ENCODE assay signal across 8 cellular contexts in genomic region chr12:56157201-56158028, GRCh38. TPM values are rescaled to one million over a fixed set of nuclear protein-coding genes. Genes with fewer than 3 reads are reported as not detected.
DNase-seq lines count a peak whose midpoint lies in the region; ATAC-seq and TF ChIP-seq lines count a peak whose summit lies in the region.

No MANE protein-coding gene starts in this region.

- DNase-seq in GDM1 (lab: John Stamatoyannopoulos, UW), result peak; percentile 76
- DNase-seq in MV-4-11 (lab: John Stamatoyannopoulos, UW), result peak; percentile 85
- DNase-seq in SK-MEL-5 (ENCODE audit: low read depth, low spot score), result peak; percentile 50
- peak in 1 of 2 donors; percentile 53 for DNase-seq in activated naive CD4-positive, alpha-beta T cell treated with anti-CD3 and anti-CD28 coated beads, Interleukin-2, amount 50 U/mL, for 72 hours (ENCODE audit: low spot score in 2 of 2)
- peak; percentile 63 for DNase-seq in glutamatergic neuron
- DNase-seq in omental fat pad (ENCODE audit: low spot score), result peak; percentile 47
- DNase-seq in transverse colon, result peak; percentile 81

- H3K9me3 Mint-ChIP-seq in activated naive CD4-positive, alpha-beta T cell treated with anti-CD3 and anti-CD28 coated beads, Interleukin-2, amount 50 U/mL, for 72 hours, result no peaks in the 10 kb centered on the region
- H3K9me3 Mint-ChIP-seq in glutamatergic neuron (ENCODE audit: unreplicated experiment), result peaks cover 24% of the 10 kb centered on the region

- H3K36me3 Mint-ChIP-seq in activated naive CD4-positive, alpha-beta T cell treated with anti-CD3 and anti-CD28 coated beads, Interleukin-2, amount 50 U/mL, for 72 hours, result peaks cover 42 to 65% of the 10 kb centered on the region in 2 donors
- peaks cover 5% of the 10 kb centered on the region for H3K36me3 Mint-ChIP-seq in glutamatergic neuron (ENCODE audit: unreplicated experiment)

- H3K27me3 ChIP-seq in transverse colon, result no peaks in the 10 kb centered on the region

- ATAC-seq in activated naive CD4-positive, alpha-beta T cell treated with anti-CD3 and anti-CD28 coated beads, Interleukin-2, amount 50 U/mL, for 72 hours, result peak; percentile 17 to 59
- peak; percentile 46 for ATAC-seq in omental fat pad (ENCODE audit: low FRiP score)

- TF ChIP-seq CTCF in HEK293 (tag by site-specific recombination; IDR thresholded peaks at IDR 0.05), result peak; percentile 71
- TF ChIP-seq CTCF in glutamatergic neuron (IDR thresholded peaks at IDR 0.05; ENCODE audit: partially characterized antibody, unreplicated experiment), result peak; percentile 53
- TF ChIP-seq CTCF in omental fat pad (IDR thresholded peaks at IDR 0.05), result peak in 1 of 3 donors; percentile 61
- peak; percentile 57 to 88 (median 62) for TF ChIP-seq CTCF in transverse colon (IDR thresholded peaks at IDR 0.05)

- H3K27ac ChIP-seq in HEK293 (ENCODE audit: extremely low read depth, low read depth, low read length), result peak overlapping the region; percentile 84
- peak overlapping the region; percentile 94 to 100 (median 98) for H3K27ac ChIP-seq in transverse colon

- in situ Hi-C loops in SK-MEL-5 (cut with HindIII; ENCODE audit: low pct_unique_long_range_greater_than_20kb, low sequenced_read_pairs) (no loop called here), transverse colon (cut with MboI; ENCODE audit: low pct_ligation_motif_present in 1 of 4, low pct_unique_long_range_greater_than_20kb in 1 of 4, low sequenced_read_pairs in 3 of 4) (no loop called here)

- peak overlapping the region; percentile 88 for H3K4me3 Mint-ChIP-seq in glutamatergic neuron (ENCODE audit: unreplicated experiment)

- peak overlapping the region; percentile 90 for H3K4me3 ChIP-seq in HEK293 (ENCODE audit: low read depth, low read length)
- peak overlapping the region; percentile 19 to 94 (median 80) for H3K4me3 ChIP-seq in transverse colon

- 0 to 2% methylated on average over 9 to 45 of the region's 45 CpGs for WGBS in transverse colon (ENCODE audit: low coverage in 1 of 2), 2 donors

- TF ChIP-seq POLR2A in transverse colon (IDR thresholded peaks at IDR 0.05), result peak; percentile 3

- peaks cover 7 to 54% of the 10 kb centered on the region in 2 experiments for H3K36me3 ChIP-seq in HEK293 (ENCODE audit: control insufficient read depth in 2 of 2, insufficient read depth in 1 of 2, low read length in 2 of 2)
- H3K36me3 ChIP-seq in transverse colon, result peaks cover 0 to 28% (median 10%) of the 10 kb centered on the region in 4 donors

- H3K9me3 ChIP-seq in HEK293 (ENCODE audit: control insufficient read depth, insufficient read depth, low read depth, low read length) (no peaks in the 10 kb centered on the region), transverse colon (no peaks in the 10 kb centered on the region)

- CTCF ChIA-PET in HEK293 (lab: Yijun Ruan, JAX), result interaction anchor here (0.6 to 2.0 kb wide), 3 partner anchors 30 to 310 kb away, joined by 5 to 17 read pairs (median 6); partner anchors contain the start of gene ESYT1

- POLR2A ChIA-PET in HEK293 (lab: Yijun Ruan, JAX), result interaction anchor here (0.5 to 3.8 kb wide), 12 partner anchors 9 to 39 kb away, joined by 3 to 42 read pairs (median 4); partner anchors contain the start of genes ESYT1, SMARCC2 and ZC3H10

- peaks cover 40% of the 10 kb centered on the region for H3K27me3 Mint-ChIP-seq in glutamatergic neuron (ENCODE audit: unreplicated experiment)

- no peak for TF ChIP-seq EP300 in transverse colon (IDR thresholded peaks at IDR 0.05; ENCODE audit: low read depth)

- H3K27ac Mint-ChIP-seq in activated naive CD4-positive, alpha-beta T cell treated with anti-CD3 and anti-CD28 coated beads, Interleukin-2, amount 50 U/mL, for 72 hours, result peak overlapping the region; percentile 95 to 96
- H3K27ac Mint-ChIP-seq in glutamatergic neuron (ENCODE audit: unreplicated experiment), result peak overlapping the region; percentile 98

- H3K4me1 ChIP-seq in HEK293 (ENCODE audit: control insufficient read depth, insufficient read depth, low read length), result peaks cover 3% of the 10 kb centered on the region; the same call in 1 of the 2 replicates
- H3K4me1 ChIP-seq in transverse colon, result peaks cover 15 to 50% (median 43%) of the 10 kb centered on the region in 4 donors

- H3K4me1 Mint-ChIP-seq in glutamatergic neuron (ENCODE audit: low read depth, unreplicated experiment), result peaks cover 24% of the 10 kb centered on the region

- intact Hi-C loops in transverse colon (cut with DNase I; ENCODE audit: low total_unique reads), result loop anchor here (2.0 kb wide), 1 partner anchor 31 kb away; no protein-coding TSS in a partner anchor

TF ChIP-seq in HEK293, 187 proteins besides CTCF, POLR2A, EP300 and RAD21 (continues in another document):
- TF ChIP-seq SP2 (tag by site-specific recombination; IDR thresholded peaks at IDR 0.05) (peak; percentile 45), ZNF704 (tag by site-specific recombination; IDR thresholded peaks at IDR 0.05) (no peak), ZNF561 (tag by site-specific recombination; IDR thresholded peaks at IDR 0.05; ENCODE audit: borderline replicate concordance) (0 out of 2 replicates have a peak, but pooled peaks have one; percentile 19), ZNF366 (tag by site-specific recombination; conservative IDR thresholded peaks at IDR 0.05) (peak; percentile 70), ZNF664 (tag by site-specific recombination; IDR thresholded peaks at IDR 0.05) (no peak), GLIS2 (tag by site-specific recombination; IDR thresholded peaks at IDR 0.05) (peak; percentile 20; the same call in 1 of the 2 replicates)

RNA-seq across cellular contexts. Expression of gene MYL6, which starts 0.7 kb away (rescaled TPM):
- total RNA-seq in SK-MEL-5 (2014; rRNA removed; shearing (Covaris generic)), result 483 and 574 TPM in 2 replicates
- 310 and 389 TPM in 2 replicates for polyA plus RNA-seq in SK-MEL-5 (2015; cell fraction: cytosol; rRNA removed)
- polyA plus RNA-seq in SK-MEL-5 (2015; cell fraction: nucleus; rRNA removed), result 208 and 222 TPM in 2 replicates
- 1,000 to 10,000 TPM; 1,014 to 1,193 TPM for total RNA-seq in activated naive CD4-positive, alpha-beta T cell treated with anti-CD3 and anti-CD28 coated beads, Interleukin-2, amount 50 U/mL, for 72 hours
- total RNA-seq in glutamatergic neuron (ENCODE audit: unreplicated experiment) (2,223 TPM), omental fat pad (1,000 to 10,000 TPM; 2,379 to 4,265 (median 3,293) TPM), transverse colon (1,000 to 10,000 TPM; 1,233 to 3,440 (median 2,458) TPM)

RNA-seq across cellular contexts. Expression of gene MYL6B, which starts 5.0 kb away (rescaled TPM):
- total RNA-seq in SK-MEL-5 (2014; rRNA removed; shearing (Covaris generic)), result 63.2 and 66.0 TPM in 2 replicates
- polyA plus RNA-seq in SK-MEL-5 (2015; cell fraction: cytosol; rRNA removed), result 61.9 and 65.6 TPM in 2 replicates
- polyA plus RNA-seq in SK-MEL-5 (2015; cell fraction: nucleus; rRNA removed), result 18.5 and 22.2 TPM in 2 replicates
- 100 to 1,000 TPM in 1 of 2 donors, 10 to 100 TPM in 1; 99.7 to 112 TPM for total RNA-seq in activated naive CD4-positive, alpha-beta T cell treated with anti-CD3 and anti-CD28 coated beads, Interleukin-2, amount 50 U/mL, for 72 hours
- 232 TPM for total RNA-seq in glutamatergic neuron (ENCODE audit: unreplicated experiment)
- 10 to 100 TPM; 25.8 to 42.4 (median 31.8) TPM for total RNA-seq in omental fat pad
- total RNA-seq in transverse colon, result 10 to 100 TPM in 3 of 4 donors, not detected in 1; 26.4 to 30.0 (median 26.7) TPM

RNA-seq across cellular contexts. Expression of gene ESYT1, which starts 29.3 kb away (rescaled TPM):
- 90.9 and 100 TPM in 2 replicates for total RNA-seq in SK-MEL-5 (2014; rRNA removed; shearing (Covaris generic))
- 147 and 169 TPM in 2 replicates for polyA plus RNA-seq in SK-MEL-5 (2015; cell fraction: cytosol; rRNA removed)
- polyA plus RNA-seq in SK-MEL-5 (2015; cell fraction: nucleus; rRNA removed), result 106 and 143 TPM in 2 replicates
- 100 to 1,000 TPM; 159 to 197 TPM for total RNA-seq in activated naive CD4-positive, alpha-beta T cell treated with anti-CD3 and anti-CD28 coated beads, Interleukin-2, amount 50 U/mL, for 72 hours
- total RNA-seq in glutamatergic neuron (ENCODE audit: unreplicated experiment) (144 TPM), omental fat pad (100 to 1,000 TPM; 129 to 447 (median 345) TPM), transverse colon (100 to 1,000 TPM in 2 of 4 donors, 10 to 100 TPM in 2; 94.2 to 133 (median 97.9) TPM)

RNA-seq across cellular contexts. Expression of gene SMARCC2, which starts 31.9 kb away (rescaled TPM):
- 20.9 and 39.0 TPM in 2 replicates for total RNA-seq in SK-MEL-5 (2014; rRNA removed; shearing (Covaris generic))
- 43.8 and 63.3 TPM in 2 replicates for polyA plus RNA-seq in SK-MEL-5 (2015; cell fraction: cytosol; rRNA removed)
- 102 and 131 TPM in 2 replicates for polyA plus RNA-seq in SK-MEL-5 (2015; cell fraction: nucleus; rRNA removed)
- total RNA-seq in activated naive CD4-positive, alpha-beta T cell treated with anti-CD3 and anti-CD28 coated beads, Interleukin-2, amount 50 U/mL, for 72 hours, result 100 to 1,000 TPM; 101 to 123 TPM
- total RNA-seq in glutamatergic neuron (ENCODE audit: unreplicated experiment) (196 TPM), omental fat pad (100 to 1,000 TPM in 1 of 4 donors, 10 to 100 TPM in 3; 65.5 to 101 (median 82.1) TPM), transverse colon (100 to 1,000 TPM in 3 of 4 donors, 10 to 100 TPM in 1; 63.8 to 231 (median 135) TPM)

RNA-seq across cellular contexts. Expression of gene ZC3H10, which starts 39.3 kb away (rescaled TPM):
- 5.6 and 7.3 TPM in 2 replicates for total RNA-seq in SK-MEL-5 (2014; rRNA removed; shearing (Covaris generic))
- 2.2 and 3.7 TPM in 2 replicates for polyA plus RNA-seq in SK-MEL-5 (2015; cell fraction: cytosol; rRNA removed)
- polyA plus RNA-seq in SK-MEL-5 (2015; cell fraction: nucleus; rRNA removed), result 6.2 and 8.0 TPM in 2 replicates
- total RNA-seq in activated naive CD4-positive, alpha-beta T cell treated with anti-CD3 and anti-CD28 coated beads, Interleukin-2, amount 50 U/mL, for 72 hours, result 10 to 100 TPM in 1 of 2 donors, 1 to 10 TPM in 1; 7.1 to 15.0 TPM
- total RNA-seq in glutamatergic neuron (ENCODE audit: unreplicated experiment), result 11.1 TPM
- total RNA-seq in omental fat pad, result 1 to 10 TPM; 3.5 to 5.5 (median 4.9) TPM
- total RNA-seq in transverse colon, result 10 to 100 TPM in 1 of 4 donors, 1 to 10 TPM in 3; 3.7 to 10.1 (median 4.5) TPM
